Comparison of ENCODE assay signal across 1 cellular context in genomic region chr20:60211618-60212463, GRCh38.
TF ChIP-seq lines count a peak whose summit lies in the region.

No MANE protein-coding gene starts in this region.

TF ChIP-seq in GM23338, 12 proteins besides CTCF, POLR2A, EP300 and RAD21 (continued from another document):
- TF ChIP-seq ZNF462 (CRISPR knock-in tag; IDR thresholded peaks at IDR 0.05), result no peak
- TF ChIP-seq JUNB (IDR thresholded peaks at IDR 0.05; ENCODE audit: unreplicated experiment), result no peak
- TF ChIP-seq POLR2AphosphoS5 (IDR thresholded peaks at IDR 0.05; ENCODE audit: low read depth), result no peak
- no peak for TF ChIP-seq ZNF331 (CRISPR knock-in tag; IDR thresholded peaks at IDR 0.05; ENCODE audit: low read depth)
- TF ChIP-seq STAT1 (IDR thresholded peaks at IDR 0.05; ENCODE audit: unreplicated experiment), result no peak
- no peak for TF ChIP-seq EZH2phosphoT487 (IDR thresholded peaks at IDR 0.05; ENCODE audit: unreplicated experiment)
- no peak for TF ChIP-seq ZNF114 (CRISPR knock-in tag; IDR thresholded peaks at IDR 0.05)
- no peak for TF ChIP-seq NANOG (IDR thresholded peaks at IDR 0.05; ENCODE audit: borderline replicate concordance)
- TF ChIP-seq CREB1 (CRISPR knock-in tag; IDR thresholded peaks at IDR 0.05; ENCODE audit: low read depth), result no peak
- TF ChIP-seq ETS1 (IDR thresholded peaks at IDR 0.05), result no peak
TF ChIP-seq in GM23338: peak in this region for 0.
